ENCODE assay signal across 8 cellular contexts in genomic region chr2:218880749-218881594, GRCh38. TPM values are rescaled to one million over a fixed set of nuclear protein-coding genes. Genes with fewer than 3 reads are reported as not detected.
DNase-seq lines count a peak whose midpoint lies in the region; ATAC-seq and TF ChIP-seq lines count a peak whose summit lies in the region.

Gene WNT10A, plus strand, starts transcription at chr2:218880852. Its CDS starts 144 bp downstream, at chr2:218880996.

- H3K4me3 ChIP-seq in OCI-LY3 (ENCODE audit: low read length) (peak within 1 kb of the TSS; percentile 99), kidney epithelial cell (ENCODE audit: low read depth, low read length) (peak within 1 kb of the TSS; percentile 39), testis (peak within 1 kb of the TSS in 1 of 2 donors; percentile 35)

- peak; percentile 1 for ATAC-seq in GM21367 (IDR thresholded peaks at IDR 0.05; ENCODE audit: unreplicated experiment)

- H3K27ac ChIP-seq in OCI-LY3 (ENCODE audit: low read length) (peak within 1 kb of the TSS; percentile 98), testis (no peak within 1 kb of the TSS)

- H3K4me1 ChIP-seq in OCI-LY3 (ENCODE audit: low read length), result peaks cover 75% of the 10 kb centered on the region
- H3K4me1 ChIP-seq in testis, result peaks cover 22% of the 10 kb centered on the region

- H3K27ac Mint-ChIP-seq in CD14-positive monocyte, result peak within 1 kb of the TSS in 2 of 7 donors; percentile 15 to 42

- peaks cover 34% of the 10 kb centered on the region for H3K36me3 ChIP-seq in OCI-LY3 (replicated peaks; ENCODE audit: low read depth, low read length)
- no peaks in the 10 kb centered on the region for H3K36me3 ChIP-seq in kidney epithelial cell (ENCODE audit: control insufficient read depth, insufficient read depth, low read length)
- no peaks in the 10 kb centered on the region for H3K36me3 ChIP-seq in testis (ENCODE audit: low read depth, missing control alignments)

- H3K4me2 ChIP-seq in OCI-LY3 (ENCODE audit: low read length), result peak within 1 kb of the TSS; percentile 95

- peak within 1 kb of the TSS; percentile 98 for H3K9ac ChIP-seq in OCI-LY3 (ENCODE audit: low read length)

- no peak for TF ChIP-seq POLR2A in testis (IDR thresholded peaks at IDR 0.05)

- H3K9me3 Mint-ChIP-seq in CD14-positive monocyte, result peaks cover 0 to 19% (median 8%) of the 10 kb centered on the region in 7 donors

- no peaks in the 10 kb centered on the region for H4K20me1 ChIP-seq in OCI-LY3 (ENCODE audit: insufficient read depth, low read length)

- peaks cover 50% of the 10 kb centered on the region for H3K79me2 ChIP-seq in OCI-LY3 (ENCODE audit: low read length)

- peaks cover 21% of the 10 kb centered on the region for H3K4me1 Mint-ChIP-seq in CD14-positive monocyte

- H3K27me3 ChIP-seq in OCI-LY3 (ENCODE audit: low read depth, low read length) (no peaks in the 10 kb centered on the region), kidney epithelial cell (ENCODE audit: control insufficient read depth, insufficient read depth, low read length) (peaks cover 29% of the 10 kb centered on the region), testis (no peaks in the 10 kb centered on the region)

- no peak within 1 kb of the TSS for H2AFZ ChIP-seq in OCI-LY3 (ENCODE audit: low read depth, low read length)

- 27 to 50% methylated on average over 1 to 13 of the region's 35 CpGs for WGBS in testis, 2 donors

- DNase-seq in CD14-positive monocyte (ENCODE audit: low spot score), result no peak
- no peak for DNase-seq in kidney epithelial cell (ENCODE audit: low read depth)
- no peak for DNase-seq in testis
- DNase-seq in glomerular visceral epithelial cell (ENCODE audit: extremely low spot score), result no peak
- DNase-seq in medulla oblongata (ENCODE audit: extremely low spot score), result no peak
- DNase-seq in NCI-H82 treated with DMSO at 0.1 percent for 48 hours (lab: John Stamatoyannopoulos, UW; ENCODE audit: unreplicated experiment), result no peak

- peaks cover 84 to 100% (median 84%) of the 10 kb centered on the region in 3 donors for H3K27me3 Mint-ChIP-seq in CD14-positive monocyte (ENCODE audit: low read depth in 3 of 3)

- intact Hi-C loops in CD14-positive monocyte (cut with micrococcal nuclease) (no loop called here), testis (cut with DNase I; ENCODE audit: low total_unique reads) (no loop called here)

- TF ChIP-seq CTCF in CD14-positive monocyte (IDR thresholded peaks at IDR 0.05), result no peak
- TF ChIP-seq CTCF in OCI-LY3 (IDR thresholded peaks at IDR 0.05; ENCODE audit: low read depth, low read length), result no peak
- TF ChIP-seq CTCF in kidney epithelial cell (IDR thresholded peaks at IDR 0.05; ENCODE audit: insufficient read depth, low read length, poor library complexity, severe bottlenecking), result no peak
- TF ChIP-seq CTCF in testis (IDR thresholded peaks at IDR 0.05), result no peak

- no peaks in the 10 kb centered on the region for H3K9me3 ChIP-seq in OCI-LY3 (ENCODE audit: insufficient read depth, low read length)
- H3K9me3 ChIP-seq in testis, result no peaks in the 10 kb centered on the region

- peaks cover 0 to 12% of the 10 kb centered on the region in 2 donors for H3K36me3 Mint-ChIP-seq in CD14-positive monocyte

- H3K4me3 Mint-ChIP-seq in CD14-positive monocyte, result peak within 1 kb of the TSS; percentile 61 to 83

RNA-seq across cellular contexts. Expression of gene WNT10A, which starts in this region (rescaled TPM):
- polyA plus RNA-seq in CD14-positive monocyte (not detected), testis (ENCODE audit: insufficient read depth, low read depth, low replicate concordance) (2.1 TPM)
- total RNA-seq in kidney epithelial cell (5.6 and 7.1 TPM in 2 replicates), testis (1 to 10 TPM; 1.5 to 2.5 TPM)
